ENCODE assay signal across 21 cellular contexts in the genomic region with DNA sequence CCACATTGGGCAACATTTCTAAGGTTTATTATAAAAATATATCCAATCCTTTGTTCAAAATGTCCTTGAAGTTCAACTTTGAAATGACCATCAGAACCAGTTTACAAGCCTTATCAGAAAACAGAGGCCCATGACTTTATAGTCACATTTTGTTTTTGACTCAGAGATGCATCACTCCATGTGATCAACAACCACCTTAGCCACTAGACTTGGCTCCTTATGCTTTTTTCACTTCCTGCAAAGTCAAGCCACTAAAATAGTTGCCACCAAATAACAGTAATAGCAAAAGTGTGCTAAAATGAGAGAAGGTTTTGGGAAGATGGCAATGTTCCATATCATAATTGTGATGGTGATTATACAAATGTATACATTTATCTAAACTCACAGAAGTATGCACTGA.
"Had no signal": no experiment of that assay in that cellular context is flagged by ENCODE, and none has a peak within 500 bp of the region (broad histone marks: within the 10 kb centered on the region; RNA-seq: fewer than 3 reads in every experiment).

No MANE protein-coding gene starts in this region.

- H3K27ac Mint-ChIP-seq: activated CD4-positive, alpha-beta T cell treated with anti-CD3 and anti-CD28 coated beads, Interleukin-2, amount 10 ng/mL, durations not matched to agents 24 days and 14 days; activated CD8-positive, alpha-beta T cell treated with anti-CD3 and anti-CD28 coated beads, Interleukin-2, amount 10 ng/mL, durations not matched to agents 7 days and 5 days; activated naive CD4-positive, alpha-beta T cell treated with anti-CD3 and anti-CD28 coated beads, Interleukin-2, amount 50 U/mL, for 24 hours; memory B cell had no signal

- H3K4me3 Mint-ChIP-seq: activated CD4-positive, alpha-beta T cell treated with anti-CD3 and anti-CD28 coated beads, Interleukin-2, amount 10 ng/mL, durations not matched to agents 24 days and 14 days; activated CD8-positive, alpha-beta T cell treated with anti-CD3 and anti-CD28 coated beads, Interleukin-2, amount 10 ng/mL, durations not matched to agents 7 days and 5 days; activated naive CD4-positive, alpha-beta T cell treated with anti-CD3 and anti-CD28 coated beads, Interleukin-2, amount 50 U/mL, for 24 hours; memory B cell had no signal

- H3K27me3 Mint-ChIP-seq: activated naive CD4-positive, alpha-beta T cell treated with anti-CD3 and anti-CD28 coated beads, Interleukin-2, amount 50 U/mL, for 24 hours; memory B cell had no signal

- H3K9me3 ChIP-seq: ascending aorta, gastroesophageal sphincter, heart left ventricle, stomach, testis, upper lobe of left lung had no signal

- ATAC-seq: activated CD8-positive, alpha-beta T cell treated with anti-CD3 and anti-CD28 coated beads, Interleukin-2, amount 10 ng/mL, durations not matched to agents 7 days and 5 days; esophagus mucosa; gastroesophageal sphincter; heart left ventricle; left ventricle myocardium superior had no signal

- DNase-seq: activated CD4-positive, alpha-beta T cell treated with anti-CD3 and anti-CD28 coated beads, Interleukin-2, amount 10 ng/mL, durations not matched to agents 24 days and 14 days; activated CD4-positive, CD25-positive, alpha-beta regulatory T cell; activated CD8-positive, alpha-beta memory T cell treated with anti-CD3 and anti-CD28 coated beads, Interleukin-2, amount 50 U/mL, for 4 hours; activated CD8-positive, alpha-beta T cell treated with anti-CD3 and anti-CD28 coated beads, Interleukin-2, amount 10 ng/mL, durations not matched to agents 7 days and 5 days; activated gamma-delta T cell; activated T-cell treated with anti-CD3 and anti-CD28 coated beads, Interleukin-2, amount 50 U/mL, for 48 hours; effector CD4-positive, alpha-beta T cell; heart left ventricle; left ventricle myocardium superior; occipital lobe; stimulated activated CD4-positive, alpha-beta T cell treated with anti-CD3 and anti-CD28 coated beads, Interleukin-12 subunit alpha, Interleukin-12 subunit beta, amount 100 ng/mL, for 4 hours; stimulated activated CD4-positive, alpha-beta T cell treated with anti-CD3 and anti-CD28 coated beads, Interleukin-1b, Interleukin-23, amount 100 ng/mL, for 48 hours; stomach; T-helper 9 cell; testis; upper lobe of left lung had no signal

- H3K4me3 ChIP-seq: ascending aorta, gastroesophageal sphincter, heart left ventricle, stomach, testis, upper lobe of left lung had no signal

- H3K9me3 Mint-ChIP-seq: activated CD4-positive, alpha-beta T cell treated with anti-CD3 and anti-CD28 coated beads, Interleukin-2, amount 10 ng/mL, durations not matched to agents 24 days and 14 days; activated naive CD4-positive, alpha-beta T cell treated with anti-CD3 and anti-CD28 coated beads, Interleukin-2, amount 50 U/mL, for 24 hours; memory B cell had no signal

- H3K27me3 ChIP-seq: ascending aorta, gastroesophageal sphincter, heart left ventricle, stomach, testis, upper lobe of left lung had no signal

- H3K27ac ChIP-seq: heart left ventricle, testis, upper lobe of left lung had no signal

- H3K36me3 ChIP-seq: ascending aorta, gastroesophageal sphincter, heart left ventricle, stomach, upper lobe of left lung had no signal

- H3K36me3 Mint-ChIP-seq: activated naive CD4-positive, alpha-beta T cell treated with anti-CD3 and anti-CD28 coated beads, Interleukin-2, amount 50 U/mL, for 24 hours; memory B cell had no signal
